3 cellular contexts compared by ENCODE assay signal in genomic region chr1:42817976-42818375, GRCh38.
TF ChIP-seq lines count a peak whose summit lies in the region.

No MANE protein-coding gene starts in this region.

TF ChIP-seq in A549, 52 proteins besides CTCF, POLR2A, EP300 and RAD21:
- TF ChIP-seq NPAS2 (CRISPR knock-in tag; IDR thresholded peaks at IDR 0.05; ENCODE audit: borderline replicate concordance) (no peak), JUN (IDR thresholded peaks at IDR 0.05) (no peak), CBX2 (IDR thresholded peaks at IDR 0.05; ENCODE audit: borderline replicate concordance, low read depth) (no peak), FOXS1 (CRISPR knock-in tag; IDR thresholded peaks at IDR 0.05) (no peak), USF2 (IDR thresholded peaks at IDR 0.05) (no peak), HEYL (CRISPR knock-in tag; IDR thresholded peaks at IDR 0.05) (no peak), TFCP2L1 (CRISPR knock-in tag; IDR thresholded peaks at IDR 0.05) (no peak), RNF2 (IDR thresholded peaks at IDR 0.05; ENCODE audit: borderline replicate concordance, low read depth) (no peak), SREBF2 (IDR thresholded peaks at IDR 0.05) (no peak)

TF ChIP-seq in GM23338, 12 proteins besides CTCF, POLR2A, EP300 and RAD21 (continues in another document):
- no peak for TF ChIP-seq ZNF114 (CRISPR knock-in tag; IDR thresholded peaks at IDR 0.05)
- TF ChIP-seq JUNB (IDR thresholded peaks at IDR 0.05; ENCODE audit: unreplicated experiment): no peak
- no peak for TF ChIP-seq ETS1 (IDR thresholded peaks at IDR 0.05)
- no peak for TF ChIP-seq POLR2AphosphoS5 (IDR thresholded peaks at IDR 0.05; ENCODE audit: low read depth)
- no peak for TF ChIP-seq STAT1 (IDR thresholded peaks at IDR 0.05; ENCODE audit: unreplicated experiment)
- no peak for TF ChIP-seq EZH2phosphoT487 (IDR thresholded peaks at IDR 0.05; ENCODE audit: unreplicated experiment)
- TF ChIP-seq EZH2 (IDR thresholded peaks at IDR 0.05; ENCODE audit: low read depth, unreplicated experiment): no peak
- no peak for TF ChIP-seq ZNF331 (CRISPR knock-in tag; IDR thresholded peaks at IDR 0.05; ENCODE audit: low read depth)
- TF ChIP-seq NANOG (IDR thresholded peaks at IDR 0.05; ENCODE audit: borderline replicate concordance): no peak
- no peak for TF ChIP-seq REST (IDR thresholded peaks at IDR 0.05; ENCODE audit: unreplicated experiment)
- TF ChIP-seq CREB1 (CRISPR knock-in tag; IDR thresholded peaks at IDR 0.05; ENCODE audit: low read depth): no peak

TF ChIP-seq in K562, 482 proteins besides CTCF, POLR2A, EP300 and RAD21:
- TF ChIP-seq BACH1 (tag; IDR thresholded peaks at IDR 0.05) (no peak), POLR3G (IDR thresholded peaks at IDR 0.05; ENCODE audit: extremely low read depth, insufficient read length, insufficient replicate concordance) (no peak), ZBTB40 (IDR thresholded peaks at IDR 0.05) (0 out of 2 replicates have a peak, but pooled peaks have one; percentile 27), ZBTB40 (CRISPR knock-in tag; IDR thresholded peaks at IDR 0.05) (no peak), RBBP5 (IDR thresholded peaks at IDR 0.05; ENCODE audit: borderline replicate concordance, insufficient read depth, low read length, poor library complexity, severe bottlenecking) (peak; percentile 7), RUNX1 (IDR thresholded peaks at IDR 0.05; ENCODE audit: low read depth) (no peak), ZNF57 (CRISPR knock-in tag; IDR thresholded peaks at IDR 0.05) (no peak), IFI16 (CRISPR knock-in tag; IDR thresholded peaks at IDR 0.05) (peak; percentile 31; the same call in 1 of the 2 replicates), HMBOX1 (IDR thresholded peaks at IDR 0.05) (peak; percentile 12; the same call in 1 of the 2 replicates)
